ENCODE assay signal across 10 cellular contexts in the genomic region with DNA sequence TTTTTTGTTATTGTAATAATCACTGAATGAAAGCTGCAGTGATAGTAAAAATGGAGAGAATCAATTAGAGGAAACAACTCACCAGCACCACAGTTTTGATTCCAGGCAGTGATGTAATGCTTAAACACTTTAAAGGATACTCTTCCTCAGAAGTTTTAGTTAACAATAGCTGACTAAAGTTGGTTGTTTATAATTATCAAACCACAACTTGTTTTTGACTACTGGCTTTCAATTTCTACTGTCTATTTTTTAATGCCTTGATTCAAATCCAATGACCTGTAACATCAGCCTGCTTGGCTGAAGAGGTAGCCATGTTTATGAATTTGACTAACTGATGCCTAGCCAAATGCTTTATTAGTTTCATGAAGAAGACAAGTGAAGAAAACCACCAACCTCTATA. TPM values are rescaled to one million over a fixed set of nuclear protein-coding genes. Genes with fewer than 3 reads are reported as not detected.
DNase-seq lines count a peak whose midpoint lies in the region; ATAC-seq and TF ChIP-seq lines count a peak whose summit lies in the region.
"Had no signal": no experiment of that assay in that cellular context is flagged by ENCODE, and none has a peak within 500 bp of the region (broad histone marks: within the 10 kb centered on the region; RNA-seq: fewer than 3 reads in every experiment).

No MANE protein-coding gene starts in this region.

- no peak overlapping the region for H3K4ac ChIP-seq in H9 (ENCODE audit: low read depth, low read length)

- H3K27me3 ChIP-seq in CD8-positive, alpha-beta memory T cell (ENCODE audit: insufficient read depth, low read length, poor library complexity, severe bottlenecking): no peaks in the 10 kb centered on the region
- no peaks in the 10 kb centered on the region for H3K27me3 ChIP-seq in effector memory CD4-positive, alpha-beta T cell (replicated peaks; ENCODE audit: control insufficient read depth, insufficient read depth, low read length, poor library complexity, severe bottlenecking)
- no peaks in the 10 kb centered on the region for H3K27me3 ChIP-seq in parathyroid adenoma (ENCODE audit: control insufficient read depth, insufficient read depth, low read length)
- H3K27me3 ChIP-seq in H9 (ENCODE audit: insufficient read depth, low read length): no peaks in the 10 kb centered on the region
- H3K27me3 ChIP-seq in A673 (replicated peaks; ENCODE audit: insufficient read depth, low read depth, low read length, poor library complexity): no peaks in the 10 kb centered on the region

- H3T11ph ChIP-seq in H9 (ENCODE audit: low read length): no peak overlapping the region

- H3K4me3 ChIP-seq in CD8-positive, alpha-beta memory T cell (ENCODE audit: low read length): peak overlapping the region; percentile 79
- peak overlapping the region; percentile 66 for H3K4me3 ChIP-seq in effector memory CD4-positive, alpha-beta T cell (ENCODE audit: insufficient read depth, low read depth, low read length, poor library complexity, severe bottlenecking)
- no peak overlapping the region for H3K4me3 ChIP-seq in parathyroid adenoma (ENCODE audit: low read depth, low read length)
- H3K4me3 ChIP-seq in A673 (ENCODE audit: low read depth, low read length, poor library complexity, severe bottlenecking): no peak overlapping the region

- no peak overlapping the region for H3K14ac ChIP-seq in H9 (ENCODE audit: insufficient read depth, low read length)

- no peaks in the 10 kb centered on the region for H3K79me1 ChIP-seq in H9 (ENCODE audit: insufficient read depth, low read depth, low read length, poor library complexity, severe bottlenecking)

- no peak overlapping the region for H4K5ac ChIP-seq in H9 (ENCODE audit: insufficient read length, low read depth, low read length)

- peak overlapping the region; percentile 66 to 97 (median 90) for H3K27ac Mint-ChIP-seq in CD8-positive, alpha-beta memory T cell
- no peak overlapping the region for H3K27ac Mint-ChIP-seq in H9

- H3K4me2 ChIP-seq in parathyroid adenoma (ENCODE audit: low read length): peak overlapping the region; percentile 14
- H3K4me2 ChIP-seq in H9 (ENCODE audit: insufficient read depth, insufficient read length, low read length): no peak overlapping the region

- intact Hi-C loops in A673 (cut with micrococcal nuclease; ENCODE audit: unreplicated experiment): no loop called here

- no peak overlapping the region for H2BK20ac ChIP-seq in H9 (ENCODE audit: low read depth, low read length, poor library complexity, severe bottlenecking)

- no peak overlapping the region for H2BK120ac ChIP-seq in H9 (ENCODE audit: low read depth, low read length, poor library complexity, severe bottlenecking)

- no peak overlapping the region for H2BK5ac ChIP-seq in H9 (ENCODE audit: insufficient read length, low read length)

- peak overlapping the region; percentile 53 for H3K27ac ChIP-seq in CD8-positive, alpha-beta memory T cell (ENCODE audit: low read depth, low read length)
- peak overlapping the region; percentile 43 for H3K27ac ChIP-seq in effector memory CD4-positive, alpha-beta T cell (ENCODE audit: insufficient read depth, low read length, poor library complexity, severe bottlenecking)
- H3K27ac ChIP-seq in parathyroid adenoma (no peak overlapping the region), H9 (ENCODE audit: insufficient read length, low read depth, low read length) (no peak overlapping the region), A673 (ENCODE audit: low read depth, low read length, poor library complexity, severe bottlenecking) (no peak overlapping the region)

- no peak overlapping the region for H4K8ac ChIP-seq in H9 (replicated peaks; ENCODE audit: insufficient read length, low read depth, low read length)

- BruUV-seq in A673 (replicated peaks; lab: Mats Ljungman, UMichigan): no TSS peak

- peaks cover 61 to 76% (median 67%) of the 10 kb centered on the region in 3 donors for H3K4me1 Mint-ChIP-seq in CD8-positive, alpha-beta memory T cell
- peaks cover 0 to 4% of the 10 kb centered on the region in 2 experiments; a peak in 2 of 4 replicates for H3K4me1 Mint-ChIP-seq in H9

- H2AK5ac ChIP-seq in H9 (ENCODE audit: insufficient read length, low read length): no peak overlapping the region

- no peaks in the 10 kb centered on the region for H3K36me3 ChIP-seq in CD8-positive, alpha-beta memory T cell (ENCODE audit: insufficient read depth, low read length)
- no peaks in the 10 kb centered on the region for H3K36me3 ChIP-seq in effector memory CD4-positive, alpha-beta T cell (ENCODE audit: control insufficient read depth, insufficient read depth, low read length)
- H3K36me3 ChIP-seq in parathyroid adenoma (ENCODE audit: control insufficient read depth, insufficient read depth, low read length) (no peaks in the 10 kb centered on the region), A673 (ENCODE audit: insufficient read depth, low read length, poor library complexity, severe bottlenecking) (no peaks in the 10 kb centered on the region)

- H2BK12ac ChIP-seq in H9 (ENCODE audit: insufficient read length, low read depth, low read length): no peak overlapping the region

- CTCF ChIA-PET in CD8-positive, alpha-beta memory T cell (lab: Charles Lee): interaction anchor here (0.9 to 2.0 kb wide), 2 partner anchors 9 to 127 kb away, joined by 3 to 5 read pairs; no protein-coding TSS in a partner anchor
- CTCF ChIA-PET in A673 (lab: Charles Lee): no interaction called here

- H3K79me2 ChIP-seq in parathyroid adenoma (no peaks in the 10 kb centered on the region), H9 (ENCODE audit: insufficient read depth, low read length) (no peaks in the 10 kb centered on the region)

- H3K9me3 Mint-ChIP-seq in CD8-positive, alpha-beta memory T cell: peaks cover 0 to 2% (median 0%) of the 10 kb centered on the region in 5 donors
- H3K9me3 Mint-ChIP-seq in H9: no peaks in the 10 kb centered on the region

- POLR2A ChIA-PET in CD8-positive, alpha-beta memory T cell (lab: Charles Lee): interaction anchor here (0.8 kb wide), 1 partner anchor 52 kb away, joined by 5 read pairs; no protein-coding TSS in a partner anchor
- POLR2A ChIA-PET in A673 (lab: Charles Lee; ENCODE audit: low non-redundant PET): no interaction called here

- H3K23ac ChIP-seq in H9 (ENCODE audit: insufficient read length, low read depth, low read length): no peak overlapping the region

- peaks cover 28% of the 10 kb centered on the region for H3K4me1 ChIP-seq in CD8-positive, alpha-beta memory T cell (ENCODE audit: insufficient read depth, low read length)
- H3K4me1 ChIP-seq in effector memory CD4-positive, alpha-beta T cell (ENCODE audit: control insufficient read depth, insufficient read depth, low read length, poor library complexity, severe bottlenecking): peaks cover 8% of the 10 kb centered on the region
- no peaks in the 10 kb centered on the region for H3K4me1 ChIP-seq in parathyroid adenoma
- H3K4me1 ChIP-seq in H9 (ENCODE audit: insufficient read depth, low read length): no peaks in the 10 kb centered on the region
- H3K4me1 ChIP-seq in A673 (ENCODE audit: insufficient read depth, low read length, poor library complexity, severe bottlenecking): no peaks in the 10 kb centered on the region

- H3K9me3 ChIP-seq in CD8-positive, alpha-beta memory T cell (ENCODE audit: low read length): no peaks in the 10 kb centered on the region
- no peaks in the 10 kb centered on the region for H3K9me3 ChIP-seq in effector memory CD4-positive, alpha-beta T cell (ENCODE audit: control insufficient read depth, low read length)
- H3K9me3 ChIP-seq in parathyroid adenoma (ENCODE audit: control insufficient read depth, low read length): no peaks in the 10 kb centered on the region
- H3K9me3 ChIP-seq in H9 (ENCODE audit: control insufficient read depth, low read depth, low read length): no peaks in the 10 kb centered on the region
- H3K9me3 ChIP-seq in A673 (ENCODE audit: low read depth, low read length, poor library complexity, severe bottlenecking): no peaks in the 10 kb centered on the region

- peak overlapping the region; percentile 89 to 94 (median 91) for H3K4me3 Mint-ChIP-seq in CD8-positive, alpha-beta memory T cell
- no peak overlapping the region for H3K4me3 Mint-ChIP-seq in H9

- H3K18ac ChIP-seq in H9 (ENCODE audit: insufficient read length, low read depth, low read length): no peak overlapping the region

- H2BK15ac ChIP-seq in H9 (ENCODE audit: low read depth, low read length): no peak overlapping the region

- no peak overlapping the region for H3K56ac ChIP-seq in H9 (ENCODE audit: insufficient read length, low read depth, low read length)

- no peak for ATAC-seq in HG02678 (IDR thresholded peaks at IDR 0.05; ENCODE audit: unreplicated experiment)

- TF ChIP-seq CTCF in parathyroid adenoma (IDR thresholded peaks at IDR 0.05) (no peak), H9 (conservative IDR thresholded peaks at IDR 0.05) (no peak), A673 (conservative IDR thresholded peaks at IDR 0.05; ENCODE audit: low read depth, low read length) (no peak)

- H3K9ac ChIP-seq in parathyroid adenoma: no peak overlapping the region
- H3K9ac ChIP-seq in H9 (ENCODE audit: extremely low read depth, insufficient read length, low read length): no peak overlapping the region

- no peaks in the 10 kb centered on the region for H3K27me3 Mint-ChIP-seq in CD8-positive, alpha-beta memory T cell
- no peaks in the 10 kb centered on the region for H3K27me3 Mint-ChIP-seq in H9 (ENCODE audit: low read depth)

- H2AFZ ChIP-seq in parathyroid adenoma (no peak overlapping the region), H9 (ENCODE audit: low read length) (no peak overlapping the region)

- H3K36me3 Mint-ChIP-seq in CD8-positive, alpha-beta memory T cell: peaks cover 0 to 6% (median 5%) of the 10 kb centered on the region in 3 donors
- H3K36me3 Mint-ChIP-seq in H9 (ENCODE audit: insufficient read depth in 1 of 3, low read depth in 3 of 3): no peaks in the 10 kb centered on the region

- H4K20me1 ChIP-seq in H9 (ENCODE audit: control insufficient read depth, insufficient read depth, insufficient read length): no peaks in the 10 kb centered on the region

- no peaks in the 10 kb centered on the region for H3K23me2 ChIP-seq in H9 (ENCODE audit: insufficient read length, low read depth, low read length, poor library complexity, severe bottlenecking)

- no peak for DNase-seq in CD8-positive, alpha-beta memory T cell
- DNase-seq in M059J (ENCODE audit: low read depth) (peak; percentile 66), H9 (no peak), amygdala (lab: John Stamatoyannopoulos, UW) (no peak), A673 (ENCODE audit: low spot score) (no peak)
- no peak for DNase-seq in effector memory CD4-positive, alpha-beta T cell
- DNase-seq: COR-L47, foreskin melanocyte had no signal

- no peak overlapping the region for H4K91ac ChIP-seq in H9 (ENCODE audit: insufficient read length, low read depth, low read length)

RNA-seq across cellular contexts. Expression of gene CASP12, which starts 18.2 kb away (rescaled TPM):
- total RNA-seq in CD8-positive, alpha-beta memory T cell: not detected
- polyA plus RNA-seq in CD8-positive, alpha-beta memory T cell: not detected
- total RNA-seq in M059J (2014; rRNA removed; shearing (Covaris generic)): 0.20 TPM in 1 of 2 replicates, not detected in the other
- total RNA-seq in H9 (2021): not detected in 2 replicates
- total RNA-seq in A673 (2021): not detected in 2 replicates

RNA-seq across cellular contexts. Expression of gene CASP4, which starts 51.9 kb away (rescaled TPM):
- total RNA-seq in CD8-positive, alpha-beta memory T cell: 10 to 100 TPM; 41.9 to 48.8 TPM
- polyA plus RNA-seq in CD8-positive, alpha-beta memory T cell: 125 TPM
- 149 and 209 TPM in 2 replicates for total RNA-seq in M059J (2014; rRNA removed; shearing (Covaris generic))
- total RNA-seq in H9 (2021) (not detected in 2 replicates), A673 (2021) (71.3 and 92.7 TPM in 2 replicates)

Comparison
In these comparisons a context has a peak if more than half of its experiments do, and no peak if none do; other contexts are left out.
1. H3K27ac ChIP-seq: peak in CD8-positive, alpha-beta memory T cell (single experiment) and effector memory CD4-positive, alpha-beta T cell (single experiment); none in parathyroid adenoma (single experiment), H9 (single experiment) and A673 (single experiment).
2. H3K4me3 ChIP-seq: peak in CD8-positive, alpha-beta memory T cell (single experiment) and effector memory CD4-positive, alpha-beta T cell (single experiment); none in parathyroid adenoma (single experiment) and A673 (single experiment).
3. H3K27ac Mint-ChIP-seq: peak in CD8-positive, alpha-beta memory T cell (8 of 8); none in H9 (0 of 3).
4. H3K4me3 Mint-ChIP-seq: peak in CD8-positive, alpha-beta memory T cell (7 of 7); none in H9 (0 of 2).
5. RNA of gene CASP4, which starts 51.9 kb away (total RNA-seq): 149 to 209 TPM in M059J, 71.3 to 92.7 TPM in A673 and 41.9 to 48.8 TPM in CD8-positive, alpha-beta memory T cell; not detected in H9; every median in the first group is over 10 times any median in the second.